ENCODE assay signal across 8 cellular contexts in the genomic region with DNA sequence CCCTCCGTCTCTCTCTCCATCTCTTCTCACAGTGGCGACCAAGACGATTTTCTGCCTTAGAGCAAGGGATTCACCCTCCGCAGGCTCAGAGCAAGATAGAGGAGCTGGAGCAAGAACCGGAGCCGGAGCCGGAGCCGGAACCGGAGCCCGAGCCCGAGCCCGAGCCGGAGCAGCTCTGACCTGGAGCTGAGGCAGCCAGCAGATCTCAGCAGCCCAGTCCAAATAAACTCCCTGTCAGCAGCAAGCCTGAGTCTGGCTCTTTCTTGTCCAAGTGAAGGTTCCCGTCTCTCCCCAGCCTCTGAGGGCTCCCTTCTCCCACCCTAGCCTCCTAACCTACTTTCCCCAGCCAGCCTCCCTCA. TPM values are rescaled to one million over a fixed set of nuclear protein-coding genes. Genes with fewer than 3 reads are reported as not detected.
DNase-seq lines count a peak whose midpoint lies in the region; ATAC-seq lines count a peak whose summit lies in the region.

No MANE protein-coding gene starts in this region.

- peaks cover 53% of the 10 kb centered on the region for H3K36me3 Mint-ChIP-seq in activated T-cell treated with anti-CD3 and anti-CD28 coated beads, Interleukin-2, amount 50 U/mL, for 24 hours (ENCODE audit: low read depth)
- H3K36me3 Mint-ChIP-seq in activated naive CD8-positive, alpha-beta T cell treated with anti-CD3 and anti-CD28 coated beads for 36 hours = peaks cover 48% of the 10 kb centered on the region

- peak overlapping the region; percentile 50 for H3K4me3 ChIP-seq in iPS-11a (ENCODE audit: low read depth, low read length)

- no peak for ATAC-seq in stimulated activated naive CD8-positive, alpha-beta T cell treated with anti-CD3 and anti-CD28 coated beads, Interleukin-15, amount 100 ng/mL, for 72 hours
- no peak for ATAC-seq in HG02852 (IDR thresholded peaks at IDR 0.05; ENCODE audit: unreplicated experiment)

- peaks cover 86% of the 10 kb centered on the region for H3K4me1 Mint-ChIP-seq in activated T-cell treated with anti-CD3 and anti-CD28 coated beads, Interleukin-2, amount 50 U/mL, for 24 hours (ENCODE audit: low read depth)
- H3K4me1 Mint-ChIP-seq in activated naive CD8-positive, alpha-beta T cell treated with anti-CD3 and anti-CD28 coated beads for 36 hours = peaks cover 77% of the 10 kb centered on the region
- H3K4me1 Mint-ChIP-seq in stimulated activated naive CD8-positive, alpha-beta T cell treated with anti-CD3 and anti-CD28 coated beads, Interleukin-15, amount 100 ng/mL, for 72 hours = peaks cover 88% of the 10 kb centered on the region

- no peaks in the 10 kb centered on the region for H3K9me3 Mint-ChIP-seq in activated T-cell treated with anti-CD3 and anti-CD28 coated beads, Interleukin-2, amount 50 U/mL, for 24 hours
- H3K9me3 Mint-ChIP-seq in activated naive CD8-positive, alpha-beta T cell treated with anti-CD3 and anti-CD28 coated beads for 36 hours = no peaks in the 10 kb centered on the region
- H3K9me3 Mint-ChIP-seq in stimulated activated naive CD8-positive, alpha-beta T cell treated with anti-CD3 and anti-CD28 coated beads, Interleukin-15, amount 100 ng/mL, for 72 hours = no peaks in the 10 kb centered on the region

- peak overlapping the region; percentile 91 for H3K27ac Mint-ChIP-seq in activated T-cell treated with anti-CD3 and anti-CD28 coated beads, Interleukin-2, amount 50 U/mL, for 24 hours
- H3K27ac Mint-ChIP-seq in activated naive CD8-positive, alpha-beta T cell treated with anti-CD3 and anti-CD28 coated beads for 36 hours = peak overlapping the region; percentile 80
- H3K27ac Mint-ChIP-seq in stimulated activated naive CD8-positive, alpha-beta T cell treated with anti-CD3 and anti-CD28 coated beads, Interleukin-15, amount 100 ng/mL, for 72 hours = peak overlapping the region in 1 of 2 donors; percentile 44

- H3K27me3 Mint-ChIP-seq in activated T-cell treated with anti-CD3 and anti-CD28 coated beads, Interleukin-2, amount 50 U/mL, for 24 hours = no peaks in the 10 kb centered on the region
- peaks cover 41% of the 10 kb centered on the region for H3K27me3 Mint-ChIP-seq in activated naive CD8-positive, alpha-beta T cell treated with anti-CD3 and anti-CD28 coated beads for 36 hours
- H3K27me3 Mint-ChIP-seq in stimulated activated naive CD8-positive, alpha-beta T cell treated with anti-CD3 and anti-CD28 coated beads, Interleukin-15, amount 100 ng/mL, for 72 hours = peaks cover 12% of the 10 kb centered on the region

- H3K4me3 Mint-ChIP-seq in activated T-cell treated with anti-CD3 and anti-CD28 coated beads, Interleukin-2, amount 50 U/mL, for 24 hours = peak overlapping the region; percentile 76
- peak overlapping the region; percentile 79 for H3K4me3 Mint-ChIP-seq in activated naive CD8-positive, alpha-beta T cell treated with anti-CD3 and anti-CD28 coated beads for 36 hours
- H3K4me3 Mint-ChIP-seq in stimulated activated naive CD8-positive, alpha-beta T cell treated with anti-CD3 and anti-CD28 coated beads, Interleukin-15, amount 100 ng/mL, for 72 hours = peak overlapping the region; percentile 78 to 87

- no peak for DNase-seq in activated T-cell treated with anti-CD3 and anti-CD28 coated beads, Interleukin-2, amount 50 U/mL, for 24 hours
- DNase-seq in activated T-cell treated with anti-CD3 and anti-CD28 coated beads, Interleukin-2, amount 50 U/mL, for 1 hour = no peak
- no peak for DNase-seq in activated naive CD8-positive, alpha-beta T cell treated with anti-CD3 and anti-CD28 coated beads for 36 hours
- DNase-seq in stimulated activated naive CD8-positive, alpha-beta T cell treated with anti-CD3 and anti-CD28 coated beads, Interleukin-15, amount 100 ng/mL, for 72 hours = no peak
- no peak for DNase-seq in NCI-H1092 treated with DMSO at 0.1 percent for 48 hours (lab: John Stamatoyannopoulos, UW)
- no peak for DNase-seq in foreskin melanocyte

RNA-seq across cellular contexts. Expression of a gene that starts 5.9 kb away (rescaled TPM):
- total RNA-seq in activated naive CD8-positive, alpha-beta T cell treated with anti-CD3 and anti-CD28 coated beads for 36 hours = 10 to 100 TPM; 64.8 to 67.7 TPM

RNA-seq across cellular contexts. Expression of a gene that starts 11.1 kb away (rescaled TPM):
- 1 to 10 TPM; 2.2 to 2.5 TPM for total RNA-seq in activated naive CD8-positive, alpha-beta T cell treated with anti-CD3 and anti-CD28 coated beads for 36 hours

RNA-seq across cellular contexts. Expression of a gene that starts 12.0 kb away (rescaled TPM):
- total RNA-seq in activated naive CD8-positive, alpha-beta T cell treated with anti-CD3 and anti-CD28 coated beads for 36 hours = 10 to 100 TPM; 23.3 to 25.1 TPM

RNA-seq across cellular contexts. Expression of a gene that starts 25.2 kb away (rescaled TPM):
- 100 to 1,000 TPM; 134 to 141 TPM for total RNA-seq in activated naive CD8-positive, alpha-beta T cell treated with anti-CD3 and anti-CD28 coated beads for 36 hours

RNA-seq across cellular contexts. Expression of a gene that starts 43.4 kb away (rescaled TPM):
- total RNA-seq in activated naive CD8-positive, alpha-beta T cell treated with anti-CD3 and anti-CD28 coated beads for 36 hours = under 1 TPM; 0.54 to 0.76 TPM
